In the genomic region with DNA sequence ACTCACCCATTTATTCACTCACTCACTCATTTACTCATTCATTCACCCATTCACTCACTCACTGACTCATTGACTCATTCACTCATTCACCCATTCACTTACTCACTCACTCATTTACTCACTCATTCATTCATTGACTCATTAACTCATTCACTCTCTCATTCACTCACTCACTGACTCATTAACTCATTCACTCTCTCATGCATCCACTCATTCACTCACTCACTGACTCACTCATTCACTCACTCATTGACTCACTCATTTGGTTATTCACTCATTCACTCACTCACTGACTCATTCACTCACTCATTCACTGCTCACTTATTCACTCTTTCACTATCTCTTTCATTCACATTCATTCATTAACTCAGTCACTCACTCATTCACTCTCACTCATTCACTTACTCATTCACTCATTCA, we compare ENCODE assay signal across 25 cellular contexts. TPM values are rescaled to one million over a fixed set of nuclear protein-coding genes. Genes with fewer than 3 reads are reported as not detected.
DNase-seq lines count a peak whose midpoint lies in the region; ATAC-seq, FAIRE-seq and TF ChIP-seq lines count a peak whose summit lies in the region.
"Had no signal": no experiment of that assay in that cellular context is flagged by ENCODE, and none has a peak within 500 bp of the region (broad histone marks: within the 10 kb centered on the region; RNA-seq: fewer than 3 reads in every experiment).

No MANE protein-coding gene starts in this region.

- DNase-seq in mammary epithelial cell = peak; percentile 9
- DNase-seq in breast epithelium (ENCODE audit: low spot score in 2 of 2) = no peak
- DNase-seq in RCC 7860 (ENCODE audit: low spot score) = peak; percentile 12
- DNase-seq in bronchial epithelial cell (ENCODE audit: low read depth) = peak; percentile 24
- DNase-seq in mesenchymal stem cell = peak; percentile 11
- no peak for DNase-seq in activated effector memory CD4-positive, alpha-beta T cell treated with Interleukin-2 at 50 U/mL for 16 hours
- DNase-seq in H54 (ENCODE audit: insufficient read length, low spot score) = no peak
- DNase-seq: 8988T; Calu3; DMS153; DND-41; H9; KG1; MG63; NCI-H2029; NCI-H446 treated with DMSO at 0.1 percent for 48 hours; NCI-H526; NCI-H82; NK-92 treated with Interleukin-12 subunit alpha and Interleukin-12 subunit beta, amount 100 ng/mL, for 24 hours; SIG-M5 had no signal

- H4K8ac ChIP-seq in mesenchymal stem cell (ENCODE audit: low read length) = no peak overlapping the region

- no peak for TF ChIP-seq CTCF in mammary epithelial cell (conservative IDR thresholded peaks at IDR 0.05 in 1 of 2, IDR thresholded peaks at IDR 0.05 in 1 of 2; ENCODE audit: extremely low read depth in 1 of 2, insufficient read depth in 1 of 2, low read depth in 1 of 2, low read length in 2 of 2)
- TF ChIP-seq CTCF in breast epithelium (IDR thresholded peaks at IDR 0.05) = no peak
- TF ChIP-seq CTCF in bronchial epithelial cell (IDR thresholded peaks at IDR 0.05; ENCODE audit: insufficient read depth, low read length, severe bottlenecking) = no peak

- no TSS peak for BruUV-seq in mammary epithelial cell (replicated peaks; lab: Mats Ljungman, UMichigan)

- H3K27me3 ChIP-seq in mammary epithelial cell (ENCODE audit: insufficient read depth, low read length) = no peaks in the 10 kb centered on the region
- peaks cover 0 to 29% of the 10 kb centered on the region in 2 donors for H3K27me3 ChIP-seq in breast epithelium
- no peaks in the 10 kb centered on the region for H3K27me3 ChIP-seq in bronchial epithelial cell (ENCODE audit: control insufficient read depth, insufficient read depth, low read length)
- H3K27me3 ChIP-seq in mesenchymal stem cell (ENCODE audit: control insufficient read depth in 1 of 2, insufficient read depth in 1 of 2, low read length in 2 of 2) = peaks cover 0 to 5% of the 10 kb centered on the region in 2 experiments
- H3K27me3 ChIP-seq: MG63 had no signal

- H3K9ac ChIP-seq in mammary epithelial cell (ENCODE audit: insufficient read depth, low read length) (no peak overlapping the region), mesenchymal stem cell (ENCODE audit: low read length) (no peak overlapping the region)

- intact Hi-C loops in mammary epithelial cell (cut with micrococcal nuclease) (no loop called here), breast epithelium (cut with DNase I; ENCODE audit: low total_unique reads) (no loop called here)

- no peak overlapping the region for H4K91ac ChIP-seq in mesenchymal stem cell (ENCODE audit: low read length)

- H2BK12ac ChIP-seq in mesenchymal stem cell (ENCODE audit: low read length in 2 of 2) = no peak overlapping the region

- no peak overlapping the region for H3K14ac ChIP-seq in mesenchymal stem cell (ENCODE audit: low read length in 2 of 2)

- in situ Hi-C loops in mammary epithelial cell (cut with MboI; ENCODE audit: low sequenced_read_pairs in 2 of 2) = no loop called here

- ATAC-seq in HG03108 (IDR thresholded peaks at IDR 0.05; ENCODE audit: unreplicated experiment) = no peak

- H3K18ac ChIP-seq in mesenchymal stem cell (ENCODE audit: low read depth in 1 of 2, low read length in 2 of 2) = no peak overlapping the region

- FAIRE-seq in RCC 7860 (lab: Jason Lieb, UNC) (no peak), bronchial epithelial cell (lab: Jason Lieb, UNC) (no peak), H54 (lab: Jason Lieb, UNC) (no peak)
- FAIRE-seq: GM18507 had no signal

- H3K23ac ChIP-seq in mesenchymal stem cell (ENCODE audit: low read length in 2 of 2) = no peak overlapping the region

- H3K9me3 ChIP-seq in mammary epithelial cell (replicated peaks; ENCODE audit: insufficient read depth, low read length) (peaks cover 6% of the 10 kb centered on the region), breast epithelium (no peaks in the 10 kb centered on the region), mesenchymal stem cell (ENCODE audit: control insufficient read depth, low read length) (no peaks in the 10 kb centered on the region)

- H3K4me3 ChIP-seq in mammary epithelial cell (replicated peaks in 1 of 3; ENCODE audit: insufficient read depth in 1 of 3, low read depth in 2 of 3, low read length in 3 of 3) (no peak overlapping the region), breast epithelium (no peak overlapping the region), bronchial epithelial cell (ENCODE audit: low read depth, low read length) (no peak overlapping the region), mesenchymal stem cell (ENCODE audit: insufficient read depth in 1 of 2, low read depth in 1 of 2, low read length in 2 of 2) (no peak overlapping the region)
- H3K4me3 ChIP-seq: MG63, PC-9, SK-N-MC had no signal

- H3K4ac ChIP-seq in mesenchymal stem cell (ENCODE audit: low read depth in 1 of 2, low read length in 2 of 2) = no peak overlapping the region

- H2AFZ ChIP-seq in mammary epithelial cell (ENCODE audit: low read depth, low read length) (no peak overlapping the region), mesenchymal stem cell (ENCODE audit: low read depth, low read length) (no peak overlapping the region)
- H2AFZ ChIP-seq: PC-9 had no signal

- no peak overlapping the region for H3K4me2 ChIP-seq in mammary epithelial cell (ENCODE audit: insufficient read depth, low read depth, low read length)
- no peak overlapping the region for H3K4me2 ChIP-seq in mesenchymal stem cell (ENCODE audit: low read length, poor library complexity, severe bottlenecking)
- H3K4me2 ChIP-seq: PC-9 had no signal

- dilution Hi-C loops in mammary epithelial cell (cut with HindIII; ENCODE audit: low sequenced_read_pairs) = no loop called here

- no peak overlapping the region for H2BK120ac ChIP-seq in mesenchymal stem cell (ENCODE audit: low read depth, low read length)

- H3K36me3 ChIP-seq in mammary epithelial cell (ENCODE audit: insufficient read depth, low read length) (no peaks in the 10 kb centered on the region), breast epithelium (no peaks in the 10 kb centered on the region), bronchial epithelial cell (ENCODE audit: control insufficient read depth, insufficient read depth, low read length) (no peaks in the 10 kb centered on the region), mesenchymal stem cell (ENCODE audit: control insufficient read depth in 1 of 2, insufficient read depth in 2 of 2, low read depth in 1 of 2, low read length in 2 of 2) (no peaks in the 10 kb centered on the region)
- H3K36me3 ChIP-seq: MG63 had no signal

- TF ChIP-seq POLR2A in breast epithelium (IDR thresholded peaks at IDR 0.05) (no peak), H54 (IDR thresholded peaks at IDR 0.05; ENCODE audit: low read depth, low read length) (no peak)

- H2BK15ac ChIP-seq in mesenchymal stem cell (ENCODE audit: low read depth, poor library complexity, severe bottlenecking) = no peak overlapping the region

- no peak overlapping the region for H2AK5ac ChIP-seq in mesenchymal stem cell (ENCODE audit: low read length, severe bottlenecking)

- H4K20me1 ChIP-seq in mammary epithelial cell (ENCODE audit: insufficient read depth, low read length) = no peaks in the 10 kb centered on the region

- CTCF ChIA-PET in mammary epithelial cell (lab: Charles Lee; ENCODE audit: low non-redundant PET) = no interaction called here

- H2BK5ac ChIP-seq in mesenchymal stem cell (ENCODE audit: low read depth, low read length, poor library complexity, severe bottlenecking) = no peak overlapping the region

- no peaks in the 10 kb centered on the region for H3K79me1 ChIP-seq in mesenchymal stem cell (replicated peaks; ENCODE audit: low read length, poor library complexity, severe bottlenecking)

- no peaks in the 10 kb centered on the region for H3K79me2 ChIP-seq in mammary epithelial cell (ENCODE audit: insufficient read depth, low read length)

- no peak overlapping the region for H3K27ac ChIP-seq in mammary epithelial cell (ENCODE audit: insufficient read depth, low read depth, low read length)
- no peak overlapping the region for H3K27ac ChIP-seq in breast epithelium
- H3K27ac ChIP-seq in mesenchymal stem cell (ENCODE audit: low read length, poor library complexity, severe bottlenecking) = no peak overlapping the region
- H3K27ac ChIP-seq: PC-9, SK-N-MC had no signal

- H3K4me1 ChIP-seq in mammary epithelial cell (ENCODE audit: insufficient read depth, low read length) (peaks cover 4% of the 10 kb centered on the region), breast epithelium (no peaks in the 10 kb centered on the region), mesenchymal stem cell (ENCODE audit: control insufficient read depth, insufficient read depth, low read depth, low read length) (peaks cover 53% of the 10 kb centered on the region)

RNA-seq across cellular contexts. Expression of a gene that starts 2.5 kb away (rescaled TPM):
- not detected for total RNA-seq in mammary epithelial cell
- under 0.01 TPM for polyA plus RNA-seq in mammary epithelial cell
- not detected for polyA minus RNA-seq in mammary epithelial cell
- total RNA-seq in breast epithelium = not detected
- total RNA-seq in bronchial epithelial cell = under 0.01 TPM in 1 of 2 replicates, not detected in the other
- polyA plus RNA-seq in mesenchymal stem cell (2013, experiment 1 of 2) = not detected
- polyA plus RNA-seq in mesenchymal stem cell (2013, experiment 2 of 2) = not detected
- total RNA-seq: H9 had no signal
- polyA plus RNA-seq: BJ had no signal

Comparison
In these comparisons a context has a peak if more than half of its experiments do, and no peak if none do; other contexts are left out.
1. DNase-seq: peak in mammary epithelial cell (single experiment), RCC 7860 (single experiment), bronchial epithelial cell (single experiment) and mesenchymal stem cell (single experiment); none in breast epithelium (0 of 2), activated effector memory CD4-positive, alpha-beta T cell treated with Interleukin-2 at 50 U/mL for 16 hours (single experiment) and H54 (single experiment).